In the genomic region with DNA sequence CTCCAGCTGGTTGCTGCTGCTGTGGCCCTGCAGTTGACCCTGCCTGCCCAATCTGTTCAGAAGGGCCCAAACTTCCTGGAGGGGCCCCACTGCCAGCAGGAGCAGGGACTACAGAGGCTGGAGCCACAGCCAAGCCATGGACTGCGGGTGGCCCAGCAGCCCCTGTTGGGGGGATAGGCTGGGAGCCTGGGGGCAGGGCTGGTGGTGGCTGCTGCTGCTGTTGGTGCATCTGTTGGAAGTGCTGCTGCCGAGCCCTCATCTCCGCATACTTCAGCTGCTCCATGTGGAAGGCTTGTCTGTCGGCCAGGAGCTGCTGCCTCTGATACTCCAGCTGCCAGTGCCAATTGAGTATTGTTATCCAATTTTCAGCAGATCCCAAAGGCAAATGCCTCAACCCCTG, we compare ENCODE assay signal across 12 cellular contexts. TPM values are rescaled to one million over a fixed set of nuclear protein-coding genes. Genes with fewer than 3 reads are reported as not detected.
DNase-seq lines count a peak whose midpoint lies in the region; ATAC-seq, FAIRE-seq and TF ChIP-seq lines count a peak whose summit lies in the region.
"Had no signal": no experiment of that assay in that cellular context is flagged by ENCODE, and none has a peak within 500 bp of the region (broad histone marks: within the 10 kb centered on the region; RNA-seq: fewer than 3 reads in every experiment).

No MANE protein-coding gene starts in this region.

- in situ Hi-C loops in GM12878 (cut with MboI): no loop called here

- no peak overlapping the region for H3K4me3 ChIP-seq in GM23338
- no peak overlapping the region for H3K4me3 ChIP-seq in GM12878

- TF ChIP-seq EP300 in GM12878 (IDR thresholded peaks at IDR 0.05; ENCODE audit: borderline replicate concordance in 1 of 2, control insufficient read depth in 1 of 2, low read depth in 2 of 2, low read length in 2 of 2): no peak

- TF ChIP-seq CTCF in GM23338 (conservative IDR thresholded peaks at IDR 0.05; ENCODE audit: low read depth in 2 of 2) (no peak), GM12878 (IDR thresholded peaks at IDR 0.05 in 2 of 3, conservative IDR thresholded peaks at IDR 0.05 in 1 of 3; ENCODE audit: control insufficient read depth in 2 of 3, extremely low read depth in 1 of 3, insufficient read depth in 1 of 3, low read depth in 3 of 3, low read length in 3 of 3) (no peak), osteocyte (IDR thresholded peaks at IDR 0.05) (no peak)

- DNase-seq in GM23338 (ENCODE audit: low spot score) (no peak), GM12878 (ENCODE audit: low read depth, low spot score) (no peak), osteocyte (ENCODE audit: extremely low spot score, unreplicated experiment) (no peak)
- DNase-seq: activated CD8-positive, alpha-beta memory T cell treated with anti-CD3 and anti-CD28 coated beads for 24 hours; cortex of kidney; foreskin keratinocyte; left cardiac atrium; stimulated activated naive CD8-positive, alpha-beta T cell treated with anti-CD3 and anti-CD28 coated beads, Interleukin-15, Interleukin-2, amounts not matched to agents 100 U/mL and 50 U/mL, for 24 hours had no signal

- 0 out of 2 replicates have a peak overlapping the region, but pooled peaks have one; percentile 63 for H3K27ac ChIP-seq in GM23338 (ENCODE audit: low read depth)
- no peak overlapping the region for H3K27ac ChIP-seq in GM12878 (ENCODE audit: control insufficient read depth, insufficient read depth)
- H3K27ac ChIP-seq: foreskin keratinocyte had no signal

- H2AFZ ChIP-seq in GM23338 (no peak overlapping the region), GM12878 (ENCODE audit: control insufficient read depth, low read depth, low read length) (no peak overlapping the region)

- BruUV-seq in GM12878 (replicated peaks; lab: Mats Ljungman, UMichigan): no TSS peak

- 100% methylated on average over 4 of the region's 4 CpGs for WGBS in GM12878 (ENCODE audit: insufficient coverage, insufficient replicate concordance, low lambda C conversion rate, missing lambda C conversion rate)

- peaks cover 30% of the 10 kb centered on the region for H3K4me1 ChIP-seq in GM23338 (ENCODE audit: insufficient read depth)
- peaks cover 7% of the 10 kb centered on the region for H3K4me1 ChIP-seq in GM12878 (ENCODE audit: control insufficient read depth, insufficient read depth, low read length)
- H3K4me1 ChIP-seq: foreskin keratinocyte had no signal

- H3K4me2 ChIP-seq in GM23338 (no peak overlapping the region), GM12878 (ENCODE audit: control insufficient read depth, insufficient read depth) (no peak overlapping the region)

- ATAC-seq in GM23338: peak; percentile 1; the same call in 2 of the 3 replicates
- ATAC-seq in GM12878: no peak
- ATAC-seq in HG03439 (IDR thresholded peaks at IDR 0.05; ENCODE audit: unreplicated experiment): no peak
- no peak for ATAC-seq in HG02938 (IDR thresholded peaks at IDR 0.05; ENCODE audit: unreplicated experiment)
- ATAC-seq: foreskin keratinocyte; stimulated activated naive CD8-positive, alpha-beta T cell treated with anti-CD3 and anti-CD28 coated beads, Interleukin-15, Interleukin-2, amounts not matched to agents 100 U/mL and 50 U/mL, for 24 hours had no signal

- no peaks in the 10 kb centered on the region for H3K9me3 ChIP-seq in GM12878 (replicated peaks; ENCODE audit: control insufficient read depth, insufficient read depth, low read length)

- H3K36me3 ChIP-seq in GM23338 (ENCODE audit: insufficient read depth): peaks cover 62% of the 10 kb centered on the region
- peaks cover 24 to 32% of the 10 kb centered on the region in 2 experiments for H3K36me3 ChIP-seq in GM12878 (ENCODE audit: control insufficient read depth in 2 of 2, insufficient read depth in 2 of 2, low read length in 1 of 2)

- H3K36me3 Mint-ChIP-seq in GM23338 (ENCODE audit: low read depth): peaks cover 93% of the 10 kb centered on the region
- peaks cover 44% of the 10 kb centered on the region for H3K36me3 Mint-ChIP-seq in osteocyte (ENCODE audit: unreplicated experiment)

- SMC1A ChIA-PET in GM12878 (lab: Charles Lee; ENCODE audit: uncharacterized antibody, unreplicated experiment): interaction anchor here (1.1 kb wide), 1 partner anchor 23 kb away, joined by 3 read pairs; no protein-coding TSS in a partner anchor

- POLR2A ChIA-PET in GM12878 (lab: Charles Lee): interaction anchor here (0.6 to 2.4 kb wide), 4 partner anchors 11 to 517 kb away, joined by 3 to 6 read pairs (median 4); no protein-coding TSS in a partner anchor

- H3K27ac Mint-ChIP-seq in GM23338 (peak overlapping the region; percentile 18; the same call in 1 of the 2 replicates), osteocyte (ENCODE audit: unreplicated experiment) (peak overlapping the region; percentile 14)
- H3K27ac Mint-ChIP-seq: T-helper 2 cell treated with Interferon-gamma antibody and Interleukin-4, amounts not matched to agents 5 μg/mL and 100 μg/mL, for 36 hours had no signal

- H3K27me3 Mint-ChIP-seq in GM23338 (ENCODE audit: insufficient read depth, low read depth, poor library complexity) (peaks cover 34% of the 10 kb centered on the region), osteocyte (ENCODE audit: unreplicated experiment) (no peaks in the 10 kb centered on the region)

- no peaks in the 10 kb centered on the region for H3K27me3 ChIP-seq in GM23338 (ENCODE audit: insufficient read depth)
- H3K27me3 ChIP-seq in GM12878 (replicated peaks in 1 of 2; ENCODE audit: control insufficient read depth in 2 of 2, insufficient read depth in 2 of 2, low read length in 1 of 2): no peaks in the 10 kb centered on the region
- H3K27me3 ChIP-seq: foreskin keratinocyte had no signal

- CTCF ChIA-PET in GM12878 (lab: Yijun Ruan, JAX): interaction anchor here (1.1 kb wide), 1 partner anchor 9 kb away, joined by 3 read pairs; no protein-coding TSS in a partner anchor

- H3F3A ChIP-seq in GM23338 (replicated peaks; ENCODE audit: low read depth): peaks cover 51% of the 10 kb centered on the region

- H3K4me1 Mint-ChIP-seq in GM23338 (peaks cover 35% of the 10 kb centered on the region), osteocyte (ENCODE audit: unreplicated experiment) (peaks cover 24% of the 10 kb centered on the region)

- TF ChIP-seq RAD21 in GM12878 (IDR thresholded peaks at IDR 0.05; ENCODE audit: insufficient read depth, low read depth, low read length): no peak

- H3K9me2 ChIP-seq in GM23338 (ENCODE audit: insufficient read depth): no peaks in the 10 kb centered on the region

- H3K9ac ChIP-seq in GM12878 (ENCODE audit: control insufficient read depth, insufficient read depth, low read length): no peak overlapping the region

- 0 out of 2 replicates have a peak, but pooled peaks cover 10% of the 10 kb centered on the region for H3K79me2 ChIP-seq in GM23338 (replicated peaks; ENCODE audit: insufficient read depth)
- H3K79me2 ChIP-seq in GM12878 (ENCODE audit: control insufficient read depth, insufficient read depth, low read length): peaks cover 10% of the 10 kb centered on the region

- peak; percentile 51; the same call in 1 of the 2 replicates for TF ChIP-seq POLR2A in GM12878 (IDR thresholded peaks at IDR 0.05; ENCODE audit: low read depth, low read length)

- H3K9me3 Mint-ChIP-seq in GM23338: no peaks in the 10 kb centered on the region
- H3K9me3 Mint-ChIP-seq in osteocyte (ENCODE audit: unreplicated experiment): no peaks in the 10 kb centered on the region
- H3K9me3 Mint-ChIP-seq: T-helper 2 cell treated with Interferon-gamma antibody and Interleukin-4, amounts not matched to agents 5 μg/mL and 100 μg/mL, for 36 hours had no signal

- H4K20me1 ChIP-seq in GM23338 (replicated peaks; ENCODE audit: insufficient read depth): peaks cover 25% of the 10 kb centered on the region
- no peaks in the 10 kb centered on the region for H4K20me1 ChIP-seq in GM12878 (ENCODE audit: control insufficient read depth, insufficient read depth)

- RAD21 ChIA-PET in GM12878 (lab: Charles Lee; ENCODE audit: unreplicated experiment): no interaction called here

- H3K4me3 Mint-ChIP-seq in GM23338 (no peak overlapping the region), osteocyte (ENCODE audit: unreplicated experiment) (no peak overlapping the region)
- H3K4me3 Mint-ChIP-seq: T-helper 2 cell treated with Interferon-gamma antibody and Interleukin-4, amounts not matched to agents 5 μg/mL and 100 μg/mL, for 36 hours had no signal

- intact Hi-C loops in GM12878 (cut with micrococcal nuclease; ENCODE audit: unreplicated experiment): no loop called here

- no peak for FAIRE-seq in GM12878 (lab: Jason Lieb, UNC)
- FAIRE-seq: D721Med had no signal

RNA-seq across cellular contexts. Expression of a gene that starts 7.2 kb away (rescaled TPM):
- 1,092 and 1,271 TPM in 2 replicates for total RNA-seq in GM23338 (2014; rRNA removed; shearing (Covaris generic))
- polyA plus RNA-seq in GM23338 (2016; fragmentation: Nextera tagmentation; extraction: Ambion mirVana) (1,545 and 1,548 TPM in 2 replicates), GM12878 (2011; rRNA removed) (2,085 and 2,088 TPM in 2 replicates), GM12878 (2014; fragmentation: Illumina TruSeq; extraction: Trizol) (1,228 and 1,402 TPM in 2 replicates), GM12878 (2014; fragmentation: Nextera tagmentation; extraction: Ambion mirVana) (1,000 to 10,000 TPM; 3,206 to 4,116 TPM), GM12878 (2014; rRNA removed) (1,169 and 1,187 TPM in 2 replicates), GM12878 (2016; fragmentation: Nextera tagmentation; extraction: Ambion mirVana) (1,000 to 10,000 TPM; 2,172 to 2,412 TPM)
- total RNA-seq in GM12878 (2013; cell fraction: nucleolus; rRNA removed): 108 and 118 TPM in 2 replicates
- total RNA-seq in GM12878 (2014; rRNA removed) (1,128 and 1,250 TPM in 2 replicates), GM12878 (2014; rRNA removed; fragmentation: Illumina TruSeq; extraction: Trizol) (1,571 and 1,613 TPM in 2 replicates), GM12878 (2021) (1,000 and 1,003 TPM in 2 replicates), osteocyte (1,490 and 1,549 TPM in 2 replicates)
- 1,713 TPM for polyA plus RNA-seq in GM12878 (2011; ENCODE audit: low read depth)
- polyA plus RNA-seq in GM12878 (2011; cell fraction: cytosol; rRNA removed): 1,611 and 1,625 TPM in 2 replicates
- polyA plus RNA-seq in GM12878 (2011; cell fraction: nucleus; rRNA removed): 932 and 1,124 TPM in 2 replicates
- 940 and 1,094 TPM in 2 replicates for polyA plus RNA-seq in GM12878 (2012)
- 355 and 360 TPM in 2 replicates for polyA minus RNA-seq in GM12878 (2011; rRNA and poly(A)+ RNA removed)
- 115 and 135 TPM in 2 replicates for polyA minus RNA-seq in GM12878 (2011; cell fraction: cytosol; rRNA and poly(A)+ RNA removed)
- 233 and 287 TPM in 2 replicates for polyA minus RNA-seq in GM12878 (2011; cell fraction: nucleus; rRNA and poly(A)+ RNA removed)

RNA-seq across cellular contexts. Expression of a gene that starts 13.0 kb away (rescaled TPM):
- 96.9 and 103 TPM in 2 replicates for total RNA-seq in GM23338 (2014; rRNA removed; shearing (Covaris generic))
- polyA plus RNA-seq in GM23338 (2016; fragmentation: Nextera tagmentation; extraction: Ambion mirVana) (164 and 170 TPM in 2 replicates), GM12878 (2011; rRNA removed) (62.6 and 88.4 TPM in 2 replicates), GM12878 (2014; fragmentation: Illumina TruSeq; extraction: Trizol) (24.0 and 75.5 TPM in 2 replicates), GM12878 (2014; fragmentation: Nextera tagmentation; extraction: Ambion mirVana) (100 to 1,000 TPM; 117 to 153 TPM), GM12878 (2014; rRNA removed) (108 and 118 TPM in 2 replicates), GM12878 (2016; fragmentation: Nextera tagmentation; extraction: Ambion mirVana) (100 to 1,000 TPM; 109 to 131 TPM)
- total RNA-seq in GM12878 (2013; cell fraction: nucleolus; rRNA removed): 27.5 and 28.3 TPM in 2 replicates
- total RNA-seq in GM12878 (2014; rRNA removed) (79.1 and 83.8 TPM in 2 replicates), GM12878 (2014; rRNA removed; fragmentation: Illumina TruSeq; extraction: Trizol) (100 and 119 TPM in 2 replicates), GM12878 (2021) (110 and 117 TPM in 2 replicates), osteocyte (123 and 139 TPM in 2 replicates)
- 38.7 TPM for polyA plus RNA-seq in GM12878 (2011; ENCODE audit: low read depth)
- polyA plus RNA-seq in GM12878 (2011; cell fraction: cytosol; rRNA removed): 89.5 and 115 TPM in 2 replicates
- 58.6 and 60.8 TPM in 2 replicates for polyA plus RNA-seq in GM12878 (2011; cell fraction: nucleus; rRNA removed)
- 86.7 and 121 TPM in 2 replicates for polyA plus RNA-seq in GM12878 (2012)
- 37.7 and 41.9 TPM in 2 replicates for polyA minus RNA-seq in GM12878 (2011; rRNA and poly(A)+ RNA removed)
- 12.2 and 14.5 TPM in 2 replicates for polyA minus RNA-seq in GM12878 (2011; cell fraction: cytosol; rRNA and poly(A)+ RNA removed)
- 10.8 and 14.4 TPM in 2 replicates for polyA minus RNA-seq in GM12878 (2011; cell fraction: nucleus; rRNA and poly(A)+ RNA removed)

RNA-seq across cellular contexts. Expression of a gene that starts 23.9 kb away (rescaled TPM):
- 40.4 and 44.5 TPM in 2 replicates for total RNA-seq in GM23338 (2014; rRNA removed; shearing (Covaris generic))
- polyA plus RNA-seq in GM23338 (2016; fragmentation: Nextera tagmentation; extraction: Ambion mirVana) (52.1 and 68.3 TPM in 2 replicates), GM12878 (2011; rRNA removed) (50.2 and 52.9 TPM in 2 replicates), GM12878 (2014; fragmentation: Illumina TruSeq; extraction: Trizol) (59.6 and 61.1 TPM in 2 replicates), GM12878 (2014; fragmentation: Nextera tagmentation; extraction: Ambion mirVana) (10 to 100 TPM; 13.6 to 27.8 TPM), GM12878 (2014; rRNA removed) (31.7 and 38.3 TPM in 2 replicates), GM12878 (2016; fragmentation: Nextera tagmentation; extraction: Ambion mirVana) (10 to 100 TPM; 60.8 to 71.2 TPM)
- 135 and 138 TPM in 2 replicates for total RNA-seq in GM12878 (2013; cell fraction: nucleolus; rRNA removed)
- total RNA-seq in GM12878 (2014; rRNA removed) (24.9 and 25.2 TPM in 2 replicates), GM12878 (2014; rRNA removed; fragmentation: Illumina TruSeq; extraction: Trizol) (26.6 and 31.8 TPM in 2 replicates), GM12878 (2021) (67.1 and 68.6 TPM in 2 replicates), osteocyte (122 and 128 TPM in 2 replicates)
- polyA plus RNA-seq in GM12878 (2011; ENCODE audit: low read depth): 22.4 TPM
- 29.4 and 31.0 TPM in 2 replicates for polyA plus RNA-seq in GM12878 (2011; cell fraction: cytosol; rRNA removed)
- polyA plus RNA-seq in GM12878 (2011; cell fraction: nucleus; rRNA removed): 128 and 170 TPM in 2 replicates
- 37.4 and 47.8 TPM in 2 replicates for polyA plus RNA-seq in GM12878 (2012)
- 74.8 and 88.5 TPM in 2 replicates for polyA minus RNA-seq in GM12878 (2011; rRNA and poly(A)+ RNA removed)
- polyA minus RNA-seq in GM12878 (2011; cell fraction: cytosol; rRNA and poly(A)+ RNA removed): 34.7 and 45.2 TPM in 2 replicates
- polyA minus RNA-seq in GM12878 (2011; cell fraction: nucleus; rRNA and poly(A)+ RNA removed): 76.6 and 115 TPM in 2 replicates

RNA-seq across cellular contexts. Expression of a gene that starts 37.3 kb away (rescaled TPM):
- 97.2 and 142 TPM in 2 replicates for total RNA-seq in GM23338 (2014; rRNA removed; shearing (Covaris generic))
- polyA plus RNA-seq in GM23338 (2016; fragmentation: Nextera tagmentation; extraction: Ambion mirVana) (23.3 and 26.2 TPM in 2 replicates), GM12878 (2011; rRNA removed) (35.8 and 84.4 TPM in 2 replicates), GM12878 (2014; fragmentation: Illumina TruSeq; extraction: Trizol) (61.3 and 120 TPM in 2 replicates), GM12878 (2014; fragmentation: Nextera tagmentation; extraction: Ambion mirVana) (10 to 100 TPM; 55.6 to 57.9 TPM), GM12878 (2014; rRNA removed) (58.2 and 70.6 TPM in 2 replicates), GM12878 (2016; fragmentation: Nextera tagmentation; extraction: Ambion mirVana) (10 to 100 TPM; 89.7 to 96.6 TPM)
- total RNA-seq in GM12878 (2013; cell fraction: nucleolus; rRNA removed): 75.5 and 88.1 TPM in 2 replicates
- total RNA-seq in GM12878 (2014; rRNA removed) (86.6 and 105 TPM in 2 replicates), GM12878 (2014; rRNA removed; fragmentation: Illumina TruSeq; extraction: Trizol) (47.5 and 49.9 TPM in 2 replicates), GM12878 (2021) (84.1 and 92.9 TPM in 2 replicates), osteocyte (127 and 142 TPM in 2 replicates)
- 45.0 TPM for polyA plus RNA-seq in GM12878 (2011; ENCODE audit: low read depth)
- 74.3 and 108 TPM in 2 replicates for polyA plus RNA-seq in GM12878 (2011; cell fraction: cytosol; rRNA removed)
- 130 and 135 TPM in 2 replicates for polyA plus RNA-seq in GM12878 (2011; cell fraction: nucleus; rRNA removed)
- 45.5 and 54.9 TPM in 2 replicates for polyA plus RNA-seq in GM12878 (2012)
- 94.9 and 103 TPM in 2 replicates for polyA minus RNA-seq in GM12878 (2011; rRNA and poly(A)+ RNA removed)
- 52.5 and 60.8 TPM in 2 replicates for polyA minus RNA-seq in GM12878 (2011; cell fraction: cytosol; rRNA and poly(A)+ RNA removed)
- polyA minus RNA-seq in GM12878 (2011; cell fraction: nucleus; rRNA and poly(A)+ RNA removed): 45.0 and 55.4 TPM in 2 replicates

RNA-seq across cellular contexts. Expression of a gene that starts 47.3 kb away (rescaled TPM):
- total RNA-seq in GM23338 (2014; rRNA removed; shearing (Covaris generic)): 4.2 and 5.4 TPM in 2 replicates
- polyA plus RNA-seq in GM23338 (2016; fragmentation: Nextera tagmentation; extraction: Ambion mirVana) (2.2 and 2.7 TPM in 2 replicates), GM12878 (2011; rRNA removed) (1.3 and 1.8 TPM in 2 replicates), GM12878 (2014; fragmentation: Illumina TruSeq; extraction: Trizol) (1.8 and 2.6 TPM in 2 replicates), GM12878 (2014; fragmentation: Nextera tagmentation; extraction: Ambion mirVana) (under 1 TPM; 0.56 to 0.75 TPM), GM12878 (2014; rRNA removed) (3.2 and 4.0 TPM in 2 replicates), GM12878 (2016; fragmentation: Nextera tagmentation; extraction: Ambion mirVana) (1 to 10 TPM; 3.3 to 4.2 TPM)
- 17.6 and 18.6 TPM in 2 replicates for total RNA-seq in GM12878 (2013; cell fraction: nucleolus; rRNA removed)
- total RNA-seq in GM12878 (2014; rRNA removed) (4.2 and 4.4 TPM in 2 replicates), GM12878 (2014; rRNA removed; fragmentation: Illumina TruSeq; extraction: Trizol) (4.3 TPM in 2 replicates), GM12878 (2021) (6.4 and 7.0 TPM in 2 replicates), osteocyte (10.5 and 11.8 TPM in 2 replicates)
- 0.56 TPM for polyA plus RNA-seq in GM12878 (2011; ENCODE audit: low read depth)
- 1.3 and 1.7 TPM in 2 replicates for polyA plus RNA-seq in GM12878 (2011; cell fraction: cytosol; rRNA removed)
- polyA plus RNA-seq in GM12878 (2011; cell fraction: nucleus; rRNA removed): 4.7 and 5.0 TPM in 2 replicates
- polyA plus RNA-seq in GM12878 (2012): 0.89 and 1.4 TPM in 2 replicates
- 11.3 and 12.2 TPM in 2 replicates for polyA minus RNA-seq in GM12878 (2011; rRNA and poly(A)+ RNA removed)
- polyA minus RNA-seq in GM12878 (2011; cell fraction: cytosol; rRNA and poly(A)+ RNA removed): 2.3 and 2.7 TPM in 2 replicates
- 19.3 and 28.1 TPM in 2 replicates for polyA minus RNA-seq in GM12878 (2011; cell fraction: nucleus; rRNA and poly(A)+ RNA removed)
